ENCODE assay signal across 1 cellular context in genomic region chr6:30873137-30873640, GRCh38.
TF ChIP-seq lines count a peak whose summit lies in the region.

No MANE protein-coding gene starts in this region.

TF ChIP-seq in K562, 482 proteins besides CTCF, POLR2A, EP300 and RAD21 (continued from another document):
- TF ChIP-seq CUX1 (CRISPR knock-in tag; IDR thresholded peaks at IDR 0.05) = no peak
- no peak for TF ChIP-seq NCOR1 (IDR thresholded peaks at IDR 0.05)
- TF ChIP-seq NFRKB (IDR thresholded peaks at IDR 0.05; ENCODE audit: low read depth) = peak; percentile 63
- no peak for TF ChIP-seq ZNF609 (CRISPR knock-in tag; IDR thresholded peaks at IDR 0.05; ENCODE audit: borderline replicate concordance)
- TF ChIP-seq FUS (optimal IDR thresholded peaks at IDR 0.05; ENCODE audit: low read depth, low read length) = no peak
- TF ChIP-seq ILF3 (IDR thresholded peaks at IDR 0.05; ENCODE audit: borderline replicate concordance) = no peak
- TF ChIP-seq CBX8 (IDR thresholded peaks at IDR 0.05; ENCODE audit: borderline replicate concordance, extremely low read depth, low read depth, low read length, poor library complexity, severe bottlenecking) = no peak
- no peak for TF ChIP-seq E2F5 (CRISPR knock-in tag; IDR thresholded peaks at IDR 0.05)
- no peak for TF ChIP-seq ZNF764 (CRISPR knock-in tag; IDR thresholded peaks at IDR 0.05; ENCODE audit: low read depth)
- TF ChIP-seq PCBP2 (IDR thresholded peaks at IDR 0.05; ENCODE audit: low read depth, low read length, poor library complexity, severe bottlenecking) = no peak
- no peak for TF ChIP-seq KLF10 (CRISPR knock-in tag; IDR thresholded peaks at IDR 0.05)
- TF ChIP-seq ZNF507 (tag; conservative IDR thresholded peaks at IDR 0.05) = no peak
- TF ChIP-seq SNIP1 (IDR thresholded peaks at IDR 0.05; ENCODE audit: low read depth) = no peak
- peak; percentile 38 for TF ChIP-seq CHD1 (IDR thresholded peaks at IDR 0.05; ENCODE audit: low read length)
- TF ChIP-seq SREBF1 (IDR thresholded peaks at IDR 0.05; ENCODE audit: borderline replicate concordance, low read depth, low read length) = no peak
- TF ChIP-seq CCNT2 (IDR thresholded peaks at IDR 0.05; ENCODE audit: borderline replicate concordance, extremely low read depth, insufficient read length, low read depth, low read length) = no peak
- TF ChIP-seq RNF2 (IDR thresholded peaks at IDR 0.05) = no peak
- TF ChIP-seq AFF1 (IDR thresholded peaks at IDR 0.05; ENCODE audit: low read depth in 1 of 2, partially characterized antibody in 2 of 2) = peak in 1 of 2 experiments; percentile 1
- TF ChIP-seq PKNOX1 (IDR thresholded peaks at IDR 0.05) = no peak
- no peak for TF ChIP-seq KHSRP (IDR thresholded peaks at IDR 0.05)
- TF ChIP-seq JUNB (CRISPR knock-in tag; conservative IDR thresholded peaks at IDR 0.05) = no peak
- 0 out of 2 replicates have a peak, but pooled peaks have one; percentile 36 for TF ChIP-seq TRIM25 (IDR thresholded peaks at IDR 0.05; ENCODE audit: borderline replicate concordance)
- TF ChIP-seq ZNF280A (IDR thresholded peaks at IDR 0.05; ENCODE audit: low read depth, partially characterized antibody) = peak; percentile 64
